Comparison of ENCODE assay signal across 1 cellular context in the genomic region with DNA sequence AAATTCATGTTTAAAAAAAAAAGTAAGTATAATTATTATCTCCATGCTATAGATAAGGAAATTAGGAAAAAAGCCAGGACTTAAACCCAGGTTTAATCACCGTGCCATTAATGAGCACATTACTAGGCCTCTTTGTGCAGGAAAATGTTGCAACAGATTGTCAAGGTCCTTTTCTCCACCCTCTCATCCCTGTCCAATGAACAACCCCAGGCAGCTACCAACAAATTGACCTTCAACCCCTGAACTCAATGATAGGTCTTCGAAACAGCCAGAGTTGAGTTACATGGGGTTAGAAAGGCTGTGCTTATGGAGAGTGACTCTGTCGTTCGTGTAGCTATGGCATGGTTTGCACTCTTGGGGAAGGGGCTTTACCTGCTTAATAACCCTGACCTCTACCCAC.
TF ChIP-seq lines count a peak whose summit lies in the region.

No MANE protein-coding gene starts in this region.

TF ChIP-seq in HepG2, 621 proteins besides CTCF, POLR2A, EP300 and RAD21 (continued from another document):
- peak; percentile 51; the same call in 1 of the 2 replicates for TF ChIP-seq SP5 (CRISPR knock-in tag; IDR thresholded peaks at IDR 0.05; ENCODE audit: borderline replicate concordance, low read depth)
- TF ChIP-seq, protein P1, sequence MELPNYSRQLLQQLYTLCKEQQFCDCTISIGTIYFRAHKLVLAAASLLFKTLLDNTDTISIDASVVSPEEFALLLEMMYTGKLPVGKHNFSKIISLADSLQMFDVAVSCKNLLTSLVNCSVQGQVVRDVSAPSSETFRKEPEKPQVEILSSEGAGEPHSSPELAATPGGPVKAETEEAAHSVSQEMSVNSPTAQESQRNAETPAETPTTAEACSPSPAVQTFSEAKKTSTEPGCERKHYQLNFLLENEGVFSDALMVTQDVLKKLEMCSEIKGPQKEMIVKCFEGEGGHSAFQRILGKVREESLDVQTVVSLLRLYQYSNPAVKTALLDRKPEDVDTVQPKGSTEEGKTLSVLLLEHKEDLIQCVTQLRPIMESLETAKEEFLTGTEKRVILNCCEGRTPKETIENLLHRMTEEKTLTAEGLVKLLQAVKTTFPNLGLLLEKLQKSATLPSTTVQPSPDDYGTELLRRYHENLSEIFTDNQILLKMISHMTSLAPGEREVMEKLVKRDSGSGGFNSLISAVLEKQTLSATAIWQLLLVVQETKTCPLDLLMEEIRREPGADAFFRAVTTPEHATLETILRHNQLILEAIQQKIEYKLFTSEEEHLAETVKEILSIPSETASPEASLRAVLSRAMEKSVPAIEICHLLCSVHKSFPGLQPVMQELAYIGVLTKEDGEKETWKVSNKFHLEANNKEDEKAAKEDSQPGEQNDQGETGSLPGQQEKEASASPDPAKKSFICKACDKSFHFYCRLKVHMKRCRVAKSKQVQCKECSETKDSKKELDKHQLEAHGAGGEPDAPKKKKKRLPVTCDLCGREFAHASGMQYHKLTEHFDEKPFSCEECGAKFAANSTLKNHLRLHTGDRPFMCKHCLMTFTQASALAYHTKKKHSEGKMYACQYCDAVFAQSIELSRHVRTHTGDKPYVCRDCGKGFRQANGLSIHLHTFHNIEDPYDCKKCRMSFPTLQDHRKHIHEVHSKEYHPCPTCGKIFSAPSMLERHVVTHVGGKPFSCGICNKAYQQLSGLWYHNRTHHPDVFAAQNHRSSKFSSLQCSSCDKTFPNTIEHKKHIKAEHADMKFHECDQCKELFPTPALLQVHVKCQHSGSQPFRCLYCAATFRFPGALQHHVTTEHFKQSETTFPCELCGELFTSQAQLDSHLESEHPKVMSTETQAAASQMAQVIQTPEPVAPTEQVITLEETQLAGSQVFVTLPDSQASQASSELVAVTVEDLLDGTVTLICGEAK (IDR thresholded peaks at IDR 0.05) = no peak
- TF ChIP-seq, protein P1 (CRISPR knock-in tag; IDR thresholded peaks at IDR 0.05) = no peak
- TF ChIP-seq, protein P2, sequence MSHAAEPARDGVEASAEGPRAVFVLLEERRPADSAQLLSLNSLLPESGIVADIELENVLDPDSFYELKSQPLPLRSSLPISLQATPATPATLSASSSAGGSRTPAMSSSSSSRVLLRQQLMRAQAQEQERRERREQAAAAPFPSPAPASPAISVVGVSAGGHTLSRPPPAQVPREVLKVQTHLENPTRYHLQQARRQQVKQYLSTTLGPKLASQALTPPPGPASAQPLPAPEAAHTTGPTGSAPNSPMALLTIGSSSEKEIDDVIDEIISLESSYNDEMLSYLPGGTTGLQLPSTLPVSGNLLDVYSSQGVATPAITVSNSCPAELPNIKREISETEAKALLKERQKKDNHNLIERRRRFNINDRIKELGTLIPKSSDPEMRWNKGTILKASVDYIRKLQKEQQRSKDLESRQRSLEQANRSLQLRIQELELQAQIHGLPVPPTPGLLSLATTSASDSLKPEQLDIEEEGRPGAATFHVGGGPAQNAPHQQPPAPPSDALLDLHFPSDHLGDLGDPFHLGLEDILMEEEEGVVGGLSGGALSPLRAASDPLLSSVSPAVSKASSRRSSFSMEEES (CRISPR knock-in tag; IDR thresholded peaks at IDR 0.05) = no peak
- TF ChIP-seq SALL1 (CRISPR knock-in tag; IDR thresholded peaks at IDR 0.05) = peak; percentile 34; the same call in 1 of the 2 replicates
- no peak for TF ChIP-seq SMARCE1 (IDR thresholded peaks at IDR 0.05; ENCODE audit: borderline replicate concordance)
- TF ChIP-seq ZNF264 (CRISPR knock-in tag; IDR thresholded peaks at IDR 0.05) = 0 out of 2 replicates have a peak, but pooled peaks have one; percentile 19
- TF ChIP-seq ZNF644 (CRISPR knock-in tag; IDR thresholded peaks at IDR 0.05; ENCODE audit: low read depth) = peak; percentile 95
- TF ChIP-seq ZNF124 (CRISPR knock-in tag; IDR thresholded peaks at IDR 0.05) = 0 out of 2 replicates have a peak, but pooled peaks have one; percentile 34
- TF ChIP-seq SOX6 (IDR thresholded peaks at IDR 0.05) = no peak
- TF ChIP-seq SOX6 (CRISPR knock-in tag; IDR thresholded peaks at IDR 0.05) = peak; percentile 38; the same call in 1 of the 2 replicates
- peak; percentile 60; the same call in 1 of the 2 replicates for TF ChIP-seq SIX1 (CRISPR knock-in tag; IDR thresholded peaks at IDR 0.05; ENCODE audit: borderline replicate concordance)
- TF ChIP-seq POGZ (CRISPR knock-in tag; IDR thresholded peaks at IDR 0.05) = peak; percentile 60; the same call in 1 of the 2 replicates
- 0 out of 2 replicates have a peak, but pooled peaks have one; percentile 65 for TF ChIP-seq ZNF614 (CRISPR knock-in tag; IDR thresholded peaks at IDR 0.05; ENCODE audit: borderline replicate concordance)
- no peak for TF ChIP-seq FOSL1 (CRISPR knock-in tag; IDR thresholded peaks at IDR 0.05; ENCODE audit: borderline replicate concordance)
- no peak for TF ChIP-seq ZNF460 (CRISPR knock-in tag; IDR thresholded peaks at IDR 0.05; ENCODE audit: borderline replicate concordance)
- TF ChIP-seq HNF4A (CRISPR knock-in tag; IDR thresholded peaks at IDR 0.05) = peak; percentile 79
- TF ChIP-seq PHF8 (CRISPR knock-in tag; IDR thresholded peaks at IDR 0.05) = peak; percentile 41; the same call in 1 of the 2 replicates
- TF ChIP-seq ZFX (CRISPR knock-in tag; IDR thresholded peaks at IDR 0.05; ENCODE audit: low read depth) = peak; percentile 45; the same call in 1 of the 2 replicates
- TF ChIP-seq FOXA3 (CRISPR knock-in tag; IDR thresholded peaks at IDR 0.05) = 0 out of 2 replicates have a peak, but pooled peaks have one; percentile 10
- TF ChIP-seq HMG20A (CRISPR knock-in tag; IDR thresholded peaks at IDR 0.05; ENCODE audit: borderline replicate concordance) = no peak
- peak; percentile 75 for TF ChIP-seq NFYC (CRISPR knock-in tag; IDR thresholded peaks at IDR 0.05)
- no peak for TF ChIP-seq ZNF841 (CRISPR knock-in tag; IDR thresholded peaks at IDR 0.05; ENCODE audit: borderline replicate concordance)
- TF ChIP-seq GATAD1 (CRISPR knock-in tag; IDR thresholded peaks at IDR 0.05) = peak; percentile 14; the same call in 1 of the 2 replicates
